11 cellular contexts compared by ENCODE assay signal in the genomic region with DNA sequence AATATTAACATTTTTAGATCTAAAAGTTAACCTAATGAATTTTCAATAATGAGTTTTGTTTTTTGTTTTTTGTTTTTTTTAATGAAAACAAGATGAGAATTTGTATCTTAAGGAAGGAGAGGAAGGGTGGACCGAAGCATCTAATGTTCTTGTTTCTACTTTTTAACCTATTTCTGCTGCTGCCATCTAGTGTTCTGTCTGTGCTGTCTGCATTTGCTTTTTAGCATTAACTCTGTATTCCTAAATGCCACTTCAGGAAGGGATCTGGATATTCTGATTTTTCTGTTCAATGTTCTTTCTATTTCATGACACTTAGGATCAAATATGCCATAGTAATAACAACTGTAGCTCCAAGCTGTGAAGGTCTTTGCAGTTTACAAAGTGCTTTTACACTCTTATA.
DNase-seq lines count a peak whose midpoint lies in the region; ATAC-seq, FAIRE-seq and TF ChIP-seq lines count a peak whose summit lies in the region.
"Had no signal": no experiment of that assay in that cellular context is flagged by ENCODE, and none has a peak within 500 bp of the region (broad histone marks: within the 10 kb centered on the region; RNA-seq: fewer than 3 reads in every experiment).

No MANE protein-coding gene starts in this region.

- FAIRE-seq in A204.1 (lab: Jason Lieb, UNC), result peak; percentile 98

- no peak overlapping the region for H3K27ac ChIP-seq in foreskin keratinocyte
- H3K27ac ChIP-seq: esophagus muscularis mucosa had no signal

- no peaks in the 10 kb centered on the region for H3K4me1 ChIP-seq in foreskin keratinocyte
- H3K4me1 ChIP-seq: esophagus muscularis mucosa had no signal

- peak; percentile 4 for DNase-seq in GM13977 (ENCODE audit: low spot score)
- peak; percentile 3 for DNase-seq in SK-N-DZ (ENCODE audit: low spot score)
- DNase-seq in foreskin keratinocyte, result peak in 1 of 2 donors; percentile 1
- DNase-seq in T-helper 2 cell, result no peak
- no peak for DNase-seq in effector memory CD8-positive, alpha-beta T cell
- no peak for DNase-seq in activated CD4-positive, alpha-beta memory T cell treated with anti-CD3 and anti-CD28 coated beads for 36 hours
- DNase-seq: DMS79 treated with DMSO at 0.1 percent for 48 hours, NCI-H2029 had no signal

- intact Hi-C loops in activated CD4-positive, alpha-beta memory T cell treated with anti-CD3 and anti-CD28 coated beads for 36 hours (cut with micrococcal nuclease), result no loop called here

- H3K9me3 Mint-ChIP-seq in effector memory CD8-positive, alpha-beta T cell, result no peaks in the 10 kb centered on the region
- no peaks in the 10 kb centered on the region for H3K9me3 Mint-ChIP-seq in activated CD4-positive, alpha-beta memory T cell treated with anti-CD3 and anti-CD28 coated beads for 36 hours

- no peaks in the 10 kb centered on the region for H3K4me1 Mint-ChIP-seq in effector memory CD8-positive, alpha-beta T cell (ENCODE audit: low read depth in 2 of 2)
- H3K4me1 Mint-ChIP-seq in activated CD4-positive, alpha-beta memory T cell treated with anti-CD3 and anti-CD28 coated beads for 36 hours (ENCODE audit: low read depth), result no peaks in the 10 kb centered on the region

- in situ Hi-C loops in GM13977 (cut with MboI; ENCODE audit: low pct_unique_long_range_greater_than_20kb, low sequenced_read_pairs, unreplicated experiment), result no loop called here

- H3K27ac Mint-ChIP-seq in effector memory CD8-positive, alpha-beta T cell, result no peak overlapping the region
- no peak overlapping the region for H3K27ac Mint-ChIP-seq in activated CD4-positive, alpha-beta memory T cell treated with anti-CD3 and anti-CD28 coated beads for 36 hours

- no peaks in the 10 kb centered on the region for H3K36me3 Mint-ChIP-seq in effector memory CD8-positive, alpha-beta T cell (ENCODE audit: insufficient read depth)
- no peaks in the 10 kb centered on the region for H3K36me3 Mint-ChIP-seq in activated CD4-positive, alpha-beta memory T cell treated with anti-CD3 and anti-CD28 coated beads for 36 hours

- CTCF ChIA-PET in activated CD4-positive, alpha-beta memory T cell treated with anti-CD3 and anti-CD28 coated beads for 36 hours (lab: Charles Lee), result no interaction called here

- TF ChIP-seq CTCF in GM13977 (IDR thresholded peaks at IDR 0.05; ENCODE audit: extremely low read depth, insufficient read depth, missing control alignments) (peak; percentile 49), foreskin keratinocyte (conservative IDR thresholded peaks at IDR 0.05) (peak; percentile 49)

- H3K27me3 Mint-ChIP-seq in effector memory CD8-positive, alpha-beta T cell, result peaks cover 6 to 7% of the 10 kb centered on the region in 2 donors
- H3K27me3 Mint-ChIP-seq in activated CD4-positive, alpha-beta memory T cell treated with anti-CD3 and anti-CD28 coated beads for 36 hours, result peaks cover 4% of the 10 kb centered on the region

- no peak for ATAC-seq in foreskin keratinocyte
- no peak for ATAC-seq in effector memory CD8-positive, alpha-beta T cell (replicated peaks)
- no peak for ATAC-seq in GM19452 (IDR thresholded peaks at IDR 0.05; ENCODE audit: unreplicated experiment)

- POLR2A ChIA-PET in activated CD4-positive, alpha-beta memory T cell treated with anti-CD3 and anti-CD28 coated beads for 36 hours (lab: Charles Lee), result no interaction called here

- no peak overlapping the region for H3K4me3 Mint-ChIP-seq in effector memory CD8-positive, alpha-beta T cell
- H3K4me3 Mint-ChIP-seq in activated CD4-positive, alpha-beta memory T cell treated with anti-CD3 and anti-CD28 coated beads for 36 hours, result no peak overlapping the region

- no peaks in the 10 kb centered on the region for H3K27me3 ChIP-seq in foreskin keratinocyte
- H3K27me3 ChIP-seq: esophagus muscularis mucosa had no signal

Comparison
In these comparisons a context has a peak if more than half of its experiments do, and no peak if none do; other contexts are left out.
1. DNase-seq: peak in GM13977 (single experiment) and SK-N-DZ (single experiment); none in T-helper 2 cell (0 of 5), effector memory CD8-positive, alpha-beta T cell (0 of 3) and activated CD4-positive, alpha-beta memory T cell treated with anti-CD3 and anti-CD28 coated beads for 36 hours (single experiment).